20 cellular contexts compared by ENCODE assay signal in the genomic region with DNA sequence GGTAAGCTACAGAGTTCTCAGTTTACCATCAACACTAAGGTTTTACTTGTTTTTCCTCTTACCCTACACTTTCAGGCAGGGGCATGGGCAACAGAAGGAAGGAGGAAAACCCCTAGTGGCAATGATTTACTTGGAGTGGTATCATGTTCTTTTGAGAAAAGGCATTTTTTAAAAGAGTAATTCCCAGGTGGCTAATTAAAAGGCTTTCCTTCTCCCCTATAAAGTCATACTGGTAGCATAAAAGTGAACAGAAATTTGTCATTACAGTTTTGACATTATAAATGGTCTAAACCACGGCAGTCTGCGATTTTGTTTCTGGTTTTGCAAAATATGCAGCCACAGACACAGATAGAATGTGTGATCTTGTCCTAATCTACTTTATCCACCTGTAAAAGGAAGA. TPM values are rescaled to one million over a fixed set of nuclear protein-coding genes. Genes with fewer than 3 reads are reported as not detected.
"Had no signal": no experiment of that assay in that cellular context is flagged by ENCODE, and none has a peak within 500 bp of the region (broad histone marks: within the 10 kb centered on the region; RNA-seq: fewer than 3 reads in every experiment).

No MANE protein-coding gene starts in this region.

- H3K4me1 Mint-ChIP-seq: activated naive CD4-positive, alpha-beta T cell treated with anti-CD3 and anti-CD28 coated beads, Interleukin-2, amount 50 U/mL, for 24 hours; central memory CD8-positive, alpha-beta T cell; naive B cell; neural progenitor cell had no signal

- H3K27me3 Mint-ChIP-seq: activated naive CD4-positive, alpha-beta T cell treated with anti-CD3 and anti-CD28 coated beads, Interleukin-2, amount 50 U/mL, for 24 hours; central memory CD8-positive, alpha-beta T cell; naive B cell had no signal

- H3K4me3 Mint-ChIP-seq: activated naive CD4-positive, alpha-beta T cell treated with anti-CD3 and anti-CD28 coated beads, Interleukin-2, amount 50 U/mL, for 24 hours; central memory CD8-positive, alpha-beta T cell; naive B cell; neural progenitor cell had no signal

- H3K27ac Mint-ChIP-seq: activated naive CD4-positive, alpha-beta T cell treated with anti-CD3 and anti-CD28 coated beads, Interleukin-2, amount 50 U/mL, for 24 hours; naive B cell; neural progenitor cell had no signal

- ATAC-seq: activated CD4-positive, CD25-positive, alpha-beta regulatory T cell treated with anti-CD3 and anti-CD28 coated beads, Interleukin-2, amount 50 U/mL, for 24 hours; body of pancreas had no signal

- H3K9me3 Mint-ChIP-seq: activated naive CD4-positive, alpha-beta T cell treated with anti-CD3 and anti-CD28 coated beads, Interleukin-2, amount 50 U/mL, for 24 hours; central memory CD8-positive, alpha-beta T cell; neural progenitor cell had no signal

- DNase-seq: activated CD4-positive, alpha-beta T cell treated with anti-CD3 and anti-CD28 coated beads, Interleukin-2, amount 50 U/mL, for 4 hours; amygdala; body of pancreas; islet precursor cell; mammary epithelial cell; naive B cell; sigmoid colon; spleen; stimulated activated CD4-positive, alpha-beta T cell treated with anti-CD3 and anti-CD28 coated beads, Interleukin-1b, Interleukin-23, amount 100 ng/mL, for 48 hours; stomach; T-helper 9 cell; testis; upper lobe of left lung had no signal

RNA-seq across cellular contexts. Expression of gene OR2K2, which starts 30.9 kb away (rescaled TPM):
- total RNA-seq: body of pancreas, esophagus muscularis mucosa, mammary epithelial cell, mononuclear cell, osteocyte, sigmoid colon, spleen, stomach, upper lobe of left lung had no signal
